ENCODE assay signal across 8 cellular contexts in the genomic region with DNA sequence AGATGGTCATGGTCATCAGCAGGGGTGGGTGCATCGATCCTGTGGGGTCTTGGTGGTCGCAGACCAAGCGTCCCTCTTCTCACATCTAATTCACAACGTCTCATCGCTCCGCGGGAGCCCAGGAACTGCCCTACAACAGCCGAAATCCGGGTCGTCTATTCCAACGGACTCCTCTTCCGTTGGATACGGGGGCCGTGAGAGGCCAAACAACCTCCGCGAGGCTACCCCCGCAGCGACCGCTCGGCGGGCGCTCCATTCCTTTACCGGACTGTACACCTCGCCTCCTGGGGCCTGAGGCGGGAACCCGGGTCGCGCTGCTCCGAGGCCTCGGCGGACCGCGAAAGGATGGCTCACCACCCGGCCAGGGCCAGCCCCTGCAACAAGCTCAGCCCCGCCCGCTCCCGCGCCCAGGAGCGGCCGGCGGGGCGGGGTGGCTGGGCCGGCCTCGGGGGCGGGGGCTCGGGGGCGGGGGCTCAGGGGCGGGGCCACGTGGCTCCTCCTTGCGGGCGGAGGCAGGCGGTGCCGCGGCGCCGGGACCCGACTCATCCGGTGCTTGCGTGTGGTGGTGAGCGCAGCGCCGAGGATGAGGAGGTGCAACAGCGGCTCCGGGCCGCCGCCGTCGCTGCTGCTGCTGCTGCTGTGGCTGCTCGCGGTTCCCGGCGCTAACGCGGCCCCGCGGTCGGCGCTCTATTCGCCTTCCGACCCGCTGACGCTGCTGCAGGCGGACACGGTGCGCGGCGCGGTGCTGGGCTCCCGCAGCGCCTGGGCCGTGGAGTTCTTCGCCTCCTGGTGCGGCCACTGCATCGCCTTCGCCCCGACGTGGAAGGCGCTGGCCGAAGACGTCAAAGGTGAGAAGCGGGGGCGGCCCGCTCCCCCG. TPM values are rescaled to one million over a fixed set of nuclear protein-coding genes. Genes with fewer than 3 reads are reported as not detected.
DNase-seq lines count a peak whose midpoint lies in the region; ATAC-seq and TF ChIP-seq lines count a peak whose summit lies in the region.

TSS of gene QSOX1 (plus strand) at position 545 of the 877 bp plus-strand sequence. CDS start at position 584, 39 bp downstream.

- peaks cover 2% of the 10 kb centered on the region for H3K36me3 Mint-ChIP-seq in IgD-negative memory B cell
- H3K36me3 Mint-ChIP-seq in activated T-cell treated with anti-CD3 and anti-CD28 coated beads, Interleukin-2, amount 50 U/mL, for 4 hours (ENCODE audit: insufficient read depth) = peaks cover 3% of the 10 kb centered on the region

- BruUV-seq in Panc1 (replicated peaks; lab: Mats Ljungman, UMichigan) = no TSS peak

- peak within 1 kb of the TSS; percentile 84 for H3K9ac ChIP-seq in muscle layer of colon (ENCODE audit: low read length)

- peak within 1 kb of the TSS; percentile 80 to 97 (median 94) for H3K4me3 Mint-ChIP-seq in IgD-negative memory B cell
- H3K4me3 Mint-ChIP-seq in activated T-cell treated with anti-CD3 and anti-CD28 coated beads, Interleukin-2, amount 50 U/mL, for 4 hours = peak within 1 kb of the TSS; percentile 89

- H3K27me3 Mint-ChIP-seq in IgD-negative memory B cell = no peaks in the 10 kb centered on the region
- no peaks in the 10 kb centered on the region for H3K27me3 Mint-ChIP-seq in activated T-cell treated with anti-CD3 and anti-CD28 coated beads, Interleukin-2, amount 50 U/mL, for 4 hours (ENCODE audit: low read depth)

- CTCF ChIA-PET in Panc1 (lab: Charles Lee) = interaction anchor here (0.9 kb wide), 1 partner anchor 14 kb away, joined by 4 read pairs; no protein-coding TSS in a partner anchor

- H3K4me1 ChIP-seq in Panc1 (ENCODE audit: control insufficient read depth, insufficient read depth, low read length) = peaks cover 36% of the 10 kb centered on the region
- peaks cover 2 to 21% of the 10 kb centered on the region in 2 donors for H3K4me1 ChIP-seq in esophagus (ENCODE audit: control insufficient read depth in 2 of 2, insufficient read depth in 2 of 2, low read length in 1 of 2)
- H3K4me1 ChIP-seq in muscle layer of colon (ENCODE audit: insufficient read depth, low read length) = peaks cover 21% of the 10 kb centered on the region

- H3K27ac ChIP-seq in Panc1 (ENCODE audit: low read length) (peak within 1 kb of the TSS; percentile 98), esophagus (ENCODE audit: low read depth in 2 of 2, low read length in 1 of 2) (peak within 1 kb of the TSS; percentile 89 to 91), muscle layer of colon (ENCODE audit: low read depth, low read length) (peak within 1 kb of the TSS; percentile 83)

- POLR2A ChIA-PET in Panc1 (lab: Charles Lee) = interaction anchor here (0.6 kb wide), 2 partner anchors 52 to 229 kb away, joined by 4 to 7 read pairs; no protein-coding TSS in a partner anchor

- H3K4me1 Mint-ChIP-seq in IgD-negative memory B cell = peaks cover 7 to 25% (median 22%) of the 10 kb centered on the region in 3 donors
- H3K4me1 Mint-ChIP-seq in activated T-cell treated with anti-CD3 and anti-CD28 coated beads, Interleukin-2, amount 50 U/mL, for 4 hours (ENCODE audit: low read depth) = peaks cover 23% of the 10 kb centered on the region

- 0% methylated on average over 101 to 104 of the region's 104 CpGs for WGBS in esophagus, 2 donors

- H3K9me3 ChIP-seq in Panc1 (ENCODE audit: control insufficient read depth, insufficient read depth, low read depth, low read length) = no peaks in the 10 kb centered on the region
- no peaks in the 10 kb centered on the region for H3K9me3 ChIP-seq in esophagus (ENCODE audit: control insufficient read depth in 2 of 2, insufficient read depth in 1 of 2, low read depth in 1 of 2, low read length in 1 of 2)
- no peaks in the 10 kb centered on the region for H3K9me3 ChIP-seq in muscle layer of colon (ENCODE audit: low read length)

- H3K36me3 ChIP-seq in Panc1 (ENCODE audit: control insufficient read depth, insufficient read depth, low read length) = peaks cover 2% of the 10 kb centered on the region; the same call in 1 of the 2 replicates
- peaks cover 0 to 9% of the 10 kb centered on the region in 2 donors for H3K36me3 ChIP-seq in esophagus (ENCODE audit: control insufficient read depth in 2 of 2, insufficient read depth in 2 of 2, low read length in 1 of 2)
- H3K36me3 ChIP-seq in muscle layer of colon (ENCODE audit: insufficient read depth, low read length) = no peaks in the 10 kb centered on the region

- H3K27me3 ChIP-seq in Panc1 (ENCODE audit: control insufficient read depth, insufficient read depth, low read length) = no peaks in the 10 kb centered on the region
- H3K27me3 ChIP-seq in esophagus (ENCODE audit: control insufficient read depth in 1 of 2, insufficient read depth in 2 of 2, low read length in 2 of 2) = no peaks in the 10 kb centered on the region
- H3K27me3 ChIP-seq in muscle layer of colon (ENCODE audit: control insufficient read depth in 1 of 2, insufficient read depth in 2 of 2, low read length in 2 of 2) = no peaks in the 10 kb centered on the region

- in situ Hi-C loops in Panc1 (cut with HindIII; ENCODE audit: low pct_unique_long_range_greater_than_20kb, low sequenced_read_pairs) = no loop called here

- peak within 1 kb of the TSS; percentile 66 to 90 (median 89) for H3K27ac Mint-ChIP-seq in IgD-negative memory B cell

- intact Hi-C loops in Panc1 (cut with micrococcal nuclease; ENCODE audit: unreplicated experiment) = no loop called here

- no peak for TF ChIP-seq CTCF in Panc1 (IDR thresholded peaks at IDR 0.05)

- peak; percentile 90 for DNase-seq in DMS153 treated with DMSO at 0.1 percent for 48 hours (lab: John Stamatoyannopoulos, UW; ENCODE audit: unreplicated experiment)
- no peak for DNase-seq in Panc1 (ENCODE audit: low read depth, low spot score)
- peak; percentile 83 for DNase-seq in activated T-cell treated with anti-CD3 and anti-CD28 coated beads, Interleukin-2, amount 50 U/mL, for 4 hours
- peak; percentile 68 for DNase-seq in stimulated activated CD8-positive, alpha-beta memory T cell treated with anti-CD3 and anti-CD28 coated beads, Interleukin-7, amount 100 ng/mL, for 24 hours (ENCODE audit: low read depth)

- no peaks in the 10 kb centered on the region for H3K9me3 Mint-ChIP-seq in IgD-negative memory B cell
- H3K9me3 Mint-ChIP-seq in activated T-cell treated with anti-CD3 and anti-CD28 coated beads, Interleukin-2, amount 50 U/mL, for 4 hours = no peaks in the 10 kb centered on the region

- ATAC-seq in GM21529 (IDR thresholded peaks at IDR 0.05; ENCODE audit: unreplicated experiment) = peak; percentile 94
- ATAC-seq in Panc1 = peak; percentile 91
- ATAC-seq in activated T-cell treated with anti-CD3 and anti-CD28 coated beads, Interleukin-2, amount 50 U/mL, for 4 hours = peak; percentile 98 to 99

- H3K4me3 ChIP-seq in Panc1 (ENCODE audit: low read depth in 2 of 2, low read length in 2 of 2) (peak within 1 kb of the TSS; percentile 85 to 94), esophagus (ENCODE audit: low read depth in 1 of 2, low read length in 2 of 2) (peak within 1 kb of the TSS; percentile 78 to 96), muscle layer of colon (ENCODE audit: low read depth in 1 of 2, low read length in 2 of 2) (peak within 1 kb of the TSS; percentile 80 to 83)

RNA-seq across cellular contexts. Expression of gene QSOX1, which starts in this region (rescaled TPM):
- polyA plus RNA-seq in IgD-negative memory B cell (10.4 TPM), esophagus (100 to 1,000 TPM in 1 of 2 donors, 10 to 100 TPM in 1; 50.6 to 173 TPM)
- total RNA-seq in Panc1 (2021; ENCODE audit: unreplicated experiment) = 152 TPM
- 170 TPM for polyA plus RNA-seq in Panc1 (2012; ENCODE audit: insufficient read length)
- total RNA-seq in activated T-cell treated with anti-CD3 and anti-CD28 coated beads, Interleukin-2, amount 50 U/mL, for 4 hours = 10 to 100 TPM; 34.3 to 38.5 (median 38.1) TPM
